ENCODE assay signal across 8 cellular contexts in the genomic region with DNA sequence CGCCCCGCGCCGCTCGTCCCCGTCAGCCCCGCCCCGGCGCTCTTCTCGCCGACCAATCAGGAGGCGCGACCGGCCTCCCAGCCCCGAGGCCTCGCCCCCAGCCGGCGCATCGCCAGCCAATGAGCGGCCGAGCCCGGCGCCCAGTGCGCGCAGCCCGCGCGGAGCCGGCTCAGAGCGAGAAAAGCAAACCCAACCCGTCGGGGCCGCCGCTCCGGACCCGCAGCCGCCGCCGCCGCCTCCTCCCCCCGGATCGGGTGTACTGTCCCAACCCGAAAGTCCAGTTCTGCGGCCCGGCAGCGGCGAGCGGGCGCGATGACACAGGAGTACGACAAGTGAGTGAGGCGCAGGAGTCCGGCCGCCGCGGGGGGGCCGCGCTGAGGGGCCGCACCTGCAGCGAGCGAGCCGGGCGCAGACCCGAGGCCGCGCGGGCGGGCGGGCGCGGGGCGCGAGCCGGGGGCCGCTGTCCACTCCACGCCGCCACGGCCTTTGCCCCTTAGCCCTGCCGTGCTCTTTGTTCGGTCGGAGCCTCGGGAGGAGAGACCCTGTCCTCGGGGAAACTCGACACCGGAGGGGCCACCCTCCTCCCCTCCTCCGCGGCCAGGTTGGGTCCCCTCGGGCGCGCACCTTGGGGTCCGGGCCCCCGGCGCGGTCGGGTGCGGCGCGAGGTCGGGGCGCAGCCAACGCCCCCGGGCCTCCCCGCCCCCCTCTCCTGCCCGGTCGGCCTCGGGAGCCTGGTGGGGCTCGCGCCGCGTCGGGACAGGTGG. TPM values are rescaled to one million over a fixed set of nuclear protein-coding genes. Genes with fewer than 3 reads are reported as not detected.
A peak's percentile ranks its signal among the peaks of the same experiment; 100 is the strongest.
DNase-seq lines count a peak whose midpoint lies in the region; ATAC-seq and TF ChIP-seq lines count a peak whose summit lies in the region.

TSS of gene GRHL1 (plus strand) at position 172 of the 764 bp plus-strand sequence. CDS start at position 313, 141 bp downstream.

- H3K9me3 ChIP-seq in OCI-LY7 (ENCODE audit: low read length): no peaks in the 10 kb centered on the region
- H3K9me3 ChIP-seq in mucosa of descending colon: no peaks in the 10 kb centered on the region

- no peaks in the 10 kb centered on the region for H3K9me3 Mint-ChIP-seq in Calu3 (ENCODE audit: low read depth, unreplicated experiment)

- H2AFZ ChIP-seq in OCI-LY7 (ENCODE audit: low read length): peak within 1 kb of the TSS; percentile 91

- POLR2A ChIA-PET in OCI-LY7 (lab: Charles Lee): no interaction called here

- peak within 1 kb of the TSS; percentile 67 for H3K4me3 Mint-ChIP-seq in Calu3 (ENCODE audit: low read depth, unreplicated experiment)

- peaks cover 29% of the 10 kb centered on the region for H3K36me3 Mint-ChIP-seq in Calu3 (ENCODE audit: insufficient read depth, unreplicated experiment)

- H3K4me1 Mint-ChIP-seq in Calu3 (ENCODE audit: low read depth, unreplicated experiment): peaks cover 35% of the 10 kb centered on the region

- H3K4me1 ChIP-seq in OCI-LY7 (ENCODE audit: insufficient read depth, low read length, poor library complexity, severe bottlenecking): peaks cover 12% of the 10 kb centered on the region
- H3K4me1 ChIP-seq in mucosa of descending colon (ENCODE audit: low read depth): peaks cover 4% of the 10 kb centered on the region

- peak within 1 kb of the TSS; percentile 78 for H3K4me2 ChIP-seq in OCI-LY7 (ENCODE audit: low read length)

- TF ChIP-seq CTCF in Calu3 (IDR thresholded peaks at IDR 0.05; ENCODE audit: unreplicated experiment) (no peak), OCI-LY7 (conservative IDR thresholded peaks at IDR 0.05; ENCODE audit: low read length) (no peak), epithelial cell of proximal tubule (conservative IDR thresholded peaks at IDR 0.05; ENCODE audit: low read depth, low read length) (no peak), mucosa of descending colon (IDR thresholded peaks at IDR 0.05) (no peak)

- peaks cover 31% of the 10 kb centered on the region for H3K27me3 Mint-ChIP-seq in Calu3 (ENCODE audit: unreplicated experiment)

- no TSS peak for BruUV-seq in Calu3 (replicated peaks; lab: Mats Ljungman, UMichigan)
- BruUV-seq in OCI-LY7 (replicated peaks; lab: Mats Ljungman, UMichigan): no TSS peak

- DNase-seq in Calu3 (peak; percentile 95), HuH-7.5 (ENCODE audit: low spot score) (peak; percentile 96), OCI-LY7 (ENCODE audit: low spot score) (peak; percentile 93), activated T-cell treated with anti-CD3 and anti-CD28 coated beads for 4 hours (peak; percentile 77), epithelial cell of proximal tubule (ENCODE audit: low read depth) (no peak), mucosa of descending colon (peak; percentile 93 to 97 (median 94))
- DNase-seq in stimulated activated CD8-positive, alpha-beta memory T cell treated with anti-CD3 and anti-CD28 coated beads, Interleukin-2, amount 100 ng/mL, for 48 hours (ENCODE audit: low read depth in 2 of 2): peak; percentile 82 to 88

- no peaks in the 10 kb centered on the region for H3K9me2 ChIP-seq in OCI-LY7 (ENCODE audit: insufficient read depth, low read length)

- H3K27ac Mint-ChIP-seq in Calu3 (ENCODE audit: unreplicated experiment): no peak within 1 kb of the TSS

- H3K4me3 ChIP-seq in OCI-LY7 (ENCODE audit: low read depth, low read length, poor library complexity, severe bottlenecking): peak within 1 kb of the TSS; percentile 77
- H3K4me3 ChIP-seq in epithelial cell of proximal tubule (ENCODE audit: low read depth, low read length): peak within 1 kb of the TSS; percentile 65
- H3K4me3 ChIP-seq in mucosa of descending colon: peak within 1 kb of the TSS; percentile 36

- ATAC-seq in GM21576 (IDR thresholded peaks at IDR 0.05; ENCODE audit: unreplicated experiment) (peak; percentile 93), mucosa of descending colon (peak; percentile 99)

- intact Hi-C loops in Calu3 (cut with micrococcal nuclease; ENCODE audit: unreplicated experiment): no loop called here
- intact Hi-C loops in OCI-LY7 (cut with micrococcal nuclease; ENCODE audit: unreplicated experiment): loop anchor here (1.0 to 10.0 kb wide), 3 partner anchors 93 to 493 kb away; partner anchors contain the start of gene ODC1
- intact Hi-C loops in mucosa of descending colon (cut with DNase I, micrococcal nuclease): no loop called here

- CTCF ChIA-PET in Calu3 (lab: Charles Lee) (no interaction called here), OCI-LY7 (lab: Charles Lee; ENCODE audit: unreplicated experiment) (no interaction called here)

- no peak within 1 kb of the TSS for H3K27ac ChIP-seq in OCI-LY7 (ENCODE audit: low read depth, low read length, poor library complexity, severe bottlenecking)

- H3K36me3 ChIP-seq in OCI-LY7 (ENCODE audit: insufficient read depth, low read length): no peaks in the 10 kb centered on the region
- no peaks in the 10 kb centered on the region for H3K36me3 ChIP-seq in mucosa of descending colon (ENCODE audit: low read depth)

- no peaks in the 10 kb centered on the region for H3K79me2 ChIP-seq in OCI-LY7 (ENCODE audit: insufficient read depth, low read depth, low read length)

- no peaks in the 10 kb centered on the region for H4K20me1 ChIP-seq in OCI-LY7 (ENCODE audit: insufficient read depth, low read length)

RNA-seq across cellular contexts. Expression of gene GRHL1, which starts in this region (rescaled TPM):
- total RNA-seq in Calu3 (2022) (9.0 and 11.7 TPM in 2 replicates), OCI-LY7 (2022) (1.2 and 2.5 TPM in 2 replicates), epithelial cell of proximal tubule (3.9 and 6.8 TPM in 2 replicates), mucosa of descending colon (1 to 10 TPM in 2 of 3 donors, under 1 TPM in 1; 0.41 to 2.0 (median 1.9) TPM)
- total RNA-seq in OCI-LY7 (2014; rRNA removed; shearing (Covaris generic)): 0.19 and 2.4 TPM in 2 replicates
